In genomic region chr1:100670083-100670482, GRCh38 we compare ENCODE assay signal across 21 cellular contexts. TPM values are rescaled to one million over a fixed set of nuclear protein-coding genes. Genes with fewer than 3 reads are reported as not detected.
DNase-seq lines count a peak whose midpoint lies in the region; TF ChIP-seq lines count a peak whose summit lies in the region.
"Had no signal": no experiment of that assay in that cellular context is flagged by ENCODE, and none has a peak within 500 bp of the region (broad histone marks: within the 10 kb centered on the region; RNA-seq: fewer than 3 reads in every experiment).

No MANE protein-coding gene starts in this region.

- POLR2A ChIA-PET in AG04450 (lab: Yijun Ruan, JAX), result no interaction called here

- no peak overlapping the region for H3K4me3 ChIP-seq in AG04450 (ENCODE audit: low read depth, low read length)
- H3K4me3 ChIP-seq: A549, BLaER1, GM12878 had no signal

- peaks cover 7% of the 10 kb centered on the region; the same call in 1 of the 2 replicates for H3K9me3 ChIP-seq in AG04450 (ENCODE audit: control insufficient read depth, insufficient read depth, low read length)
- H3K9me3 ChIP-seq: BE2C, BLaER1 had no signal

- DNase-seq in AG04450 (ENCODE audit: low read depth, low spot score) (peak; percentile 7), HCEC 1CT (peak; percentile 34), fibroblast of gingiva (ENCODE audit: low read depth) (peak; percentile 38), nucleus accumbens (lab: John Stamatoyannopoulos, UW) (no peak), GDM1 (lab: John Stamatoyannopoulos, UW) (no peak)
- DNase-seq: BE2C; C1 segment of cervical spinal cord; CD4-positive, alpha-beta memory T cell; CD4-positive, CD25-positive, alpha-beta regulatory T cell; CD8-positive, alpha-beta memory T cell; COR-L47; DMS 273 treated with DMSO at 0.1 percent for 48 hours; DMS153; DMS53; DMS79; DND-41 had no signal

- CTCF ChIA-PET in AG04450 (lab: Charles Lee), result interaction anchor here (1.1 to 1.8 kb wide), 3 partner anchors 47 to 206 kb away, joined by 3 to 10 read pairs (median 7); no protein-coding TSS in a partner anchor

- H3K27ac ChIP-seq in AG04450 (ENCODE audit: low read depth, low read length), result no peak overlapping the region
- H3K27ac ChIP-seq: 22Rv1, A549, BLaER1 had no signal

- TF ChIP-seq CTCF in AG04450 (IDR thresholded peaks at IDR 0.05; ENCODE audit: low read depth, low read length), result no peak

- no peaks in the 10 kb centered on the region for H3K27me3 ChIP-seq in AG04450 (ENCODE audit: control insufficient read depth, insufficient read depth, low read length)
- H3K27me3 ChIP-seq: BLaER1 had no signal

RNA-seq across cellular contexts. Expression of gene VCAM1, which starts 49.5 kb away (rescaled TPM):
- 40.3 and 41.0 TPM in 2 replicates for polyA plus RNA-seq in AG04450 (2011; rRNA removed)
- 24.0 and 30.5 TPM in 2 replicates for polyA minus RNA-seq in AG04450 (2011; rRNA and poly(A)+ RNA removed)
- polyA plus RNA-seq: CD14-positive monocyte; CD4-positive, alpha-beta memory T cell; CD4-positive, CD25-positive, alpha-beta regulatory T cell had no signal

Comparison
In these comparisons a context has a peak if more than half of its experiments do, and no peak if none do; other contexts are left out.
1. DNase-seq: peak in AG04450 (single experiment), HCEC 1CT (single experiment) and fibroblast of gingiva (single experiment); none in nucleus accumbens (0 of 56) and GDM1 (single experiment).